Comparison of ENCODE assay signal across 29 cellular contexts in genomic region chr2:194054262-194054767, GRCh38.
"Had no signal": no experiment of that assay in that cellular context is flagged by ENCODE, and none has a peak within 500 bp of the region (broad histone marks: within the 10 kb centered on the region; RNA-seq: fewer than 3 reads in every experiment).

No MANE protein-coding gene starts in this region.

- H3K27ac ChIP-seq: brain microvascular endothelial cell, coronary artery, dorsolateral prefrontal cortex had no signal

- H3K27me3 ChIP-seq: brain microvascular endothelial cell, dorsolateral prefrontal cortex had no signal

- H3K4me3 ChIP-seq: coronary artery, dorsolateral prefrontal cortex had no signal

- DNase-seq: activated CD4-positive, alpha-beta memory T cell treated with anti-CD3 and anti-CD28 coated beads for 36 hours; activated CD4-positive, alpha-beta T cell treated with anti-CD3 and anti-CD28 coated beads for 36 hours; activated CD4-positive, alpha-beta T cell treated with anti-CD3 and anti-CD28 coated beads, Interleukin-2, amount 10 ng/mL, durations not matched to agents 24 days and 14 days; activated CD4-positive, CD25-positive, alpha-beta regulatory T cell; activated CD4-positive, CD25-positive, alpha-beta regulatory T cell treated with anti-CD3 and anti-CD28 coated beads, Interleukin-2, amount 50 U/mL, for 72 hours; activated CD8-positive, alpha-beta memory T cell treated with anti-CD3 and anti-CD28 coated beads, Interleukin-2, amount 10 ng/mL, durations not matched to agents 7 days and 5 days; activated CD8-positive, alpha-beta memory T cell treated with anti-CD3 and anti-CD28 coated beads, Interleukin-2, amount 50 U/mL, for 4 hours; activated CD8-positive, alpha-beta T cell treated with anti-CD3 and anti-CD28 coated beads, Interleukin-2, amount 10 ng/mL, durations not matched to agents 7 days and 5 days; activated gamma-delta T cell; activated naive CD4-positive, alpha-beta T cell; activated naive CD4-positive, alpha-beta T cell treated with anti-CD3 and anti-CD28 coated beads, Interleukin-2, amount 10 ng/mL, durations not matched to agents 7 days and 5 days; activated naive CD8-positive, alpha-beta T cell treated with anti-CD3 and anti-CD28 coated beads, Interleukin-2, amount 10 ng/mL, durations not matched to agents 7 days and 5 days; activated T-cell treated with anti-CD3 and anti-CD28 coated beads, Interleukin-2, amount 50 U/mL, for 1 hour; activated T-cell treated with anti-CD3 and anti-CD28 coated beads, Interleukin-2, amount 50 U/mL, for 48 hours; brain microvascular endothelial cell; dorsolateral prefrontal cortex; effector memory CD4-positive, alpha-beta T cell; endodermal cell; foreskin fibroblast; head of caudate nucleus; T-helper 2 cell had no signal

- H3K9me3 Mint-ChIP-seq: activated CD4-positive, alpha-beta T cell treated with anti-CD3 and anti-CD28 coated beads, Interleukin-2, amount 10 ng/mL, durations not matched to agents 24 days and 14 days; activated naive CD4-positive, alpha-beta T cell treated with anti-CD3 and anti-CD28 coated beads, Interleukin-2, amount 50 U/mL, for 72 hours; activated naive CD8-positive, alpha-beta T cell treated with anti-CD3 and anti-CD28 coated beads, Interleukin-2, amount 10 ng/mL, durations not matched to agents 7 days and 5 days; central memory CD8-positive, alpha-beta T cell; endodermal cell had no signal

- H3K4me1 Mint-ChIP-seq: activated CD4-positive, alpha-beta T cell treated with anti-CD3 and anti-CD28 coated beads for 36 hours; activated CD4-positive, alpha-beta T cell treated with anti-CD3 and anti-CD28 coated beads, Interleukin-2, amount 10 ng/mL, durations not matched to agents 24 days and 14 days; activated CD8-positive, alpha-beta memory T cell treated with anti-CD3 and anti-CD28 coated beads, Interleukin-2, amount 10 ng/mL, durations not matched to agents 7 days and 5 days; activated naive CD4-positive, alpha-beta T cell treated with anti-CD3 and anti-CD28 coated beads, Interleukin-2, amount 10 ng/mL, durations not matched to agents 7 days and 5 days; activated naive CD8-positive, alpha-beta T cell treated with anti-CD3 and anti-CD28 coated beads, Interleukin-2, amount 10 ng/mL, durations not matched to agents 7 days and 5 days; central memory CD8-positive, alpha-beta T cell; endodermal cell had no signal

- H3K27me3 Mint-ChIP-seq: activated CD4-positive, alpha-beta memory T cell treated with anti-CD3 and anti-CD28 coated beads for 36 hours; activated CD4-positive, alpha-beta T cell treated with anti-CD3 and anti-CD28 coated beads for 36 hours; activated CD4-positive, alpha-beta T cell treated with anti-CD3 and anti-CD28 coated beads, Interleukin-2, amount 10 ng/mL, durations not matched to agents 24 days and 14 days; activated CD8-positive, alpha-beta memory T cell treated with anti-CD3 and anti-CD28 coated beads, Interleukin-2, amount 10 ng/mL, durations not matched to agents 7 days and 5 days; activated naive CD4-positive, alpha-beta T cell treated with anti-CD3 and anti-CD28 coated beads, Interleukin-2, amount 10 ng/mL, durations not matched to agents 7 days and 5 days; activated naive CD8-positive, alpha-beta T cell treated with anti-CD3 and anti-CD28 coated beads, Interleukin-2, amount 10 ng/mL, durations not matched to agents 7 days and 5 days; central memory CD8-positive, alpha-beta T cell; dendritic cell treated with granulocyte-macrophage colony-stimulating factor and Interleukin-4, amounts not matched to agents 40 ng/mL and 50 ng/mL, for 4 days had no signal

- H3K27ac Mint-ChIP-seq: activated CD4-positive, alpha-beta memory T cell treated with anti-CD3 and anti-CD28 coated beads for 36 hours; activated CD4-positive, alpha-beta T cell treated with anti-CD3 and anti-CD28 coated beads for 36 hours; activated CD4-positive, alpha-beta T cell treated with anti-CD3 and anti-CD28 coated beads, Interleukin-2, amount 10 ng/mL, durations not matched to agents 24 days and 14 days; activated CD8-positive, alpha-beta memory T cell treated with anti-CD3 and anti-CD28 coated beads, Interleukin-2, amount 10 ng/mL, durations not matched to agents 7 days and 5 days; activated CD8-positive, alpha-beta T cell treated with anti-CD3 and anti-CD28 coated beads, Interleukin-2, amount 10 ng/mL, durations not matched to agents 7 days and 5 days; activated naive CD4-positive, alpha-beta T cell treated with anti-CD3 and anti-CD28 coated beads, Interleukin-2, amount 10 ng/mL, durations not matched to agents 7 days and 5 days; activated naive CD4-positive, alpha-beta T cell treated with anti-CD3 and anti-CD28 coated beads, Interleukin-2, amount 50 U/mL, for 72 hours; activated naive CD8-positive, alpha-beta T cell treated with anti-CD3 and anti-CD28 coated beads, Interleukin-2, amount 10 ng/mL, durations not matched to agents 7 days and 5 days; dendritic cell treated with granulocyte-macrophage colony-stimulating factor and Interleukin-4, amounts not matched to agents 40 ng/mL and 50 ng/mL, for 4 days; endodermal cell had no signal

- H3K36me3 ChIP-seq: brain microvascular endothelial cell had no signal

- ATAC-seq: activated CD4-positive, alpha-beta T cell treated with anti-CD3 and anti-CD28 coated beads for 36 hours; activated CD8-positive, alpha-beta memory T cell treated with anti-CD3 and anti-CD28 coated beads, Interleukin-2, amount 10 ng/mL, durations not matched to agents 7 days and 5 days; activated CD8-positive, alpha-beta T cell treated with anti-CD3 and anti-CD28 coated beads, Interleukin-2, amount 10 ng/mL, durations not matched to agents 7 days and 5 days; activated naive CD4-positive, alpha-beta T cell treated with anti-CD3 and anti-CD28 coated beads, Interleukin-2, amount 50 U/mL, for 72 hours; esophagus mucosa had no signal

- H3K4me3 Mint-ChIP-seq: activated CD4-positive, alpha-beta memory T cell treated with anti-CD3 and anti-CD28 coated beads for 36 hours; activated CD4-positive, alpha-beta T cell treated with anti-CD3 and anti-CD28 coated beads for 36 hours; activated CD4-positive, alpha-beta T cell treated with anti-CD3 and anti-CD28 coated beads, Interleukin-2, amount 10 ng/mL, durations not matched to agents 24 days and 14 days; activated CD8-positive, alpha-beta memory T cell treated with anti-CD3 and anti-CD28 coated beads, Interleukin-2, amount 10 ng/mL, durations not matched to agents 7 days and 5 days; activated CD8-positive, alpha-beta T cell treated with anti-CD3 and anti-CD28 coated beads, Interleukin-2, amount 10 ng/mL, durations not matched to agents 7 days and 5 days; activated naive CD4-positive, alpha-beta T cell treated with anti-CD3 and anti-CD28 coated beads, Interleukin-2, amount 10 ng/mL, durations not matched to agents 7 days and 5 days; activated naive CD8-positive, alpha-beta T cell treated with anti-CD3 and anti-CD28 coated beads, Interleukin-2, amount 10 ng/mL, durations not matched to agents 7 days and 5 days; central memory CD8-positive, alpha-beta T cell; dendritic cell treated with granulocyte-macrophage colony-stimulating factor and Interleukin-4, amounts not matched to agents 40 ng/mL and 50 ng/mL, for 4 days; endodermal cell had no signal

- FAIRE-seq: astrocyte, bronchial epithelial cell, frontal cortex had no signal

- H3K36me3 Mint-ChIP-seq: activated CD4-positive, alpha-beta memory T cell treated with anti-CD3 and anti-CD28 coated beads for 36 hours; activated CD8-positive, alpha-beta memory T cell treated with anti-CD3 and anti-CD28 coated beads, Interleukin-2, amount 10 ng/mL, durations not matched to agents 7 days and 5 days; activated naive CD4-positive, alpha-beta T cell treated with anti-CD3 and anti-CD28 coated beads, Interleukin-2, amount 10 ng/mL, durations not matched to agents 7 days and 5 days; activated naive CD4-positive, alpha-beta T cell treated with anti-CD3 and anti-CD28 coated beads, Interleukin-2, amount 50 U/mL, for 72 hours; activated naive CD8-positive, alpha-beta T cell treated with anti-CD3 and anti-CD28 coated beads, Interleukin-2, amount 10 ng/mL, durations not matched to agents 7 days and 5 days had no signal
